ENCODE assay signal across 1 cellular context in the genomic region with DNA sequence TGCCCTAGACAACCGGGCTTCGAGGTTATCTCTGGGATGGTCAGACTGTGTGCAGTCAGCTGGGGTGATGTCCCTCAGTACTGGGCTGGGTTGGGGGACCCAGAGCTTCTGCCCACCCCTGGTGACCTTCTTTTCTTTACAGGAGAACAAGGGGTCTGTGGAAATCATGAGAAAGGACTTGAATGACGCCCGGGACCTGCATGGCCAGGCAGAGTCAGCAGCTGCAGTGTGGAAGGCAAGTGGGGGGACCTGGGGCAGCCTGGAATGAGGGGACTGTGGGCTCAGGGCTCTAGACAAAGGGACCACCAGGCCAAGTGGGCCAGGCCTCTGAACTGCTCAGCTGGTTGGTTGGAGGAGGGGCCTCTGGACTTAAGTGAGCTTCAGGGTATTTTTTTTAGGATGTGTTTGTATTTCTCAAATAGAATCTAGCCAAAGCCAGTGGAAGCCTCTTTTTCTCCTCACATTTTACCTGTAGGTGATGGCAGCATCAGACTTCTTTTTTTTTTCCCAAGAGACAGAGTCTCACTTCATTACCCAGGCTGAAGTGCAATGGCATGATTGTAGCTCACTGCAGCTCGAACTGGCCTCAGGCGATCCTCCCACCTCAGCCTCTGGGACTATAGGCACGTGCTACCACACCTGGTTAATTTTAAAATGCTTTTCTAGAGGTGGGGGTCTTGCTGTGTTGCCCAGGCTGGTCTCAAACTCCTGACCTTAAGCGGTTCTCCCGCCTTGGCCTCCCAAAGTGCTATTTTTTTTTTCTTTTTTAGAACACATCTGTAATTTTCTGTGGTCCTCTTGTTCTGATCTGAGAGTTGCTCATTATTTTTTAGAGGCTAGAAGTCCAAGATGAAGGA.
TF ChIP-seq lines count a peak whose summit lies in the region.

No MANE protein-coding gene starts in this region.

TF ChIP-seq in K562, 482 proteins besides CTCF, POLR2A, EP300 and RAD21 (continues in another document):
- TF ChIP-seq, protein P1, sequence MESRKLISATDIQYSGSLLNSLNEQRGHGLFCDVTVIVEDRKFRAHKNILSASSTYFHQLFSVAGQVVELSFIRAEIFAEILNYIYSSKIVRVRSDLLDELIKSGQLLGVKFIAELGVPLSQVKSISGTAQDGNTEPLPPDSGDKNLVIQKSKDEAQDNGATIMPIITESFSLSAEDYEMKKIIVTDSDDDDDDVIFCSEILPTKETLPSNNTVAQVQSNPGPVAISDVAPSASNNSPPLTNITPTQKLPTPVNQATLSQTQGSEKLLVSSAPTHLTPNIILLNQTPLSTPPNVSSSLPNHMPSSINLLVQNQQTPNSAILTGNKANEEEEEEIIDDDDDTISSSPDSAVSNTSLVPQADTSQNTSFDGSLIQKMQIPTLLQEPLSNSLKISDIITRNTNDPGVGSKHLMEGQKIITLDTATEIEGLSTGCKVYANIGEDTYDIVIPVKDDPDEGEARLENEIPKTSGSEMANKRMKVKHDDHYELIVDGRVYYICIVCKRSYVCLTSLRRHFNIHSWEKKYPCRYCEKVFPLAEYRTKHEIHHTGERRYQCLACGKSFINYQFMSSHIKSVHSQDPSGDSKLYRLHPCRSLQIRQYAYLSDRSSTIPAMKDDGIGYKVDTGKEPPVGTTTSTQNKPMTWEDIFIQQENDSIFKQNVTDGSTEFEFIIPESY (CRISPR knock-in tag; IDR thresholded peaks at IDR 0.05), result 0 out of 2 replicates have a peak, but pooled peaks have one; percentile 25
- TF ChIP-seq, protein P2, sequence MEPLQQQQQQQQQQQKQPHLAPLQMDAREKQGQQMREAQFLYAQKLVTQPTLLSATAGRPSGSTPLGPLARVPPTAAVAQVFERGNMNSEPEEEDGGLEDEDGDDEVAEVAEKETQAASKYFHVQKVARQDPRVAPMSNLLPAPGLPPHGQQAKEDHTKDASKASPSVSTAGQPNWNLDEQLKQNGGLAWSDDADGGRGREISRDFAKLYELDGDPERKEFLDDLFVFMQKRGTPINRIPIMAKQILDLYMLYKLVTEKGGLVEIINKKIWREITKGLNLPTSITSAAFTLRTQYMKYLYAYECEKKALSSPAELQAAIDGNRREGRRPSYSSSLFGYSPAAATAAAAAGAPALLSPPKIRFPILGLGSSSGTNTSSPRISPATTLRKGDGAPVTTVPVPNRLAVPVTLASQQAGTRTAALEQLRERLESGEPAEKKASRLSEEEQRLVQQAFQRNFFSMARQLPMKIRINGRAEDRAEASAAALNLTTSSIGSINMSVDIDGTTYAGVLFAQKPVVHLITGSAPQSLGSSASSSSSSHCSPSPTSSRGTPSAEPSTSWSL (CRISPR knock-in tag; IDR thresholded peaks at IDR 0.05; ENCODE audit: borderline replicate concordance), result 0 out of 2 replicates have a peak, but pooled peaks have one; percentile 39
- TF ChIP-seq ZNF354B (CRISPR knock-in tag; IDR thresholded peaks at IDR 0.05) (no peak), POLR2AphosphoS2 (IDR thresholded peaks at IDR 0.05; ENCODE audit: low read length) (0 out of 2 replicates have a peak, but pooled peaks have one; percentile 21), POLR2B (IDR thresholded peaks at IDR 0.05; ENCODE audit: low read depth, partially characterized antibody) (no peak), RBFOX2 (IDR thresholded peaks at IDR 0.05; ENCODE audit: low read depth, low read length) (0 out of 2 replicates have a peak, but pooled peaks have one; percentile 29), ZNF589 (CRISPR knock-in tag; IDR thresholded peaks at IDR 0.05; ENCODE audit: low read depth) (peak; percentile 29; the same call in 1 of the 2 replicates), ZNF121 (CRISPR knock-in tag; conservative IDR thresholded peaks at IDR 0.05) (0 out of 2 replicates have a peak, but pooled peaks have one; percentile 17), ZNF224 (CRISPR knock-in tag; IDR thresholded peaks at IDR 0.05) (no peak), PML (IDR thresholded peaks at IDR 0.05; ENCODE audit: low read length) (no peak), FOXA1 (IDR thresholded peaks at IDR 0.05; ENCODE audit: borderline replicate concordance) (no peak), L3MBTL2 (IDR thresholded peaks at IDR 0.05) (0 out of 2 replicates have a peak, but pooled peaks have one; percentile 57), ARNT (IDR thresholded peaks at IDR 0.05) (no peak), BMI1 (IDR thresholded peaks at IDR 0.05; ENCODE audit: low read length) (no peak), IFI16 (CRISPR knock-in tag; IDR thresholded peaks at IDR 0.05) (0 out of 2 replicates have a peak, but pooled peaks have one; percentile 14)
- TF ChIP-seq, protein P3, sequence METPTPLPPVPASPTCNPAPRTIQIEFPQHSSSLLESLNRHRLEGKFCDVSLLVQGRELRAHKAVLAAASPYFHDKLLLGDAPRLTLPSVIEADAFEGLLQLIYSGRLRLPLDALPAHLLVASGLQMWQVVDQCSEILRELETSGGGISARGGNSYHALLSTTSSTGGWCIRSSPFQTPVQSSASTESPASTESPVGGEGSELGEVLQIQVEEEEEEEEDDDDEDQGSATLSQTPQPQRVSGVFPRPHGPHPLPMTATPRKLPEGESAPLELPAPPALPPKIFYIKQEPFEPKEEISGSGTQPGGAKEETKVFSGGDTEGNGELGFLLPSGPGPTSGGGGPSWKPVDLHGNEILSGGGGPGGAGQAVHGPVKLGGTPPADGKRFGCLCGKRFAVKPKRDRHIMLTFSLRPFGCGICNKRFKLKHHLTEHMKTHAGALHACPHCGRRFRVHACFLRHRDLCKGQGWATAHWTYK (CRISPR knock-in tag; IDR thresholded peaks at IDR 0.05), result 0 out of 2 replicates have a peak, but pooled peaks have one; percentile 16
- TF ChIP-seq, protein P4, sequence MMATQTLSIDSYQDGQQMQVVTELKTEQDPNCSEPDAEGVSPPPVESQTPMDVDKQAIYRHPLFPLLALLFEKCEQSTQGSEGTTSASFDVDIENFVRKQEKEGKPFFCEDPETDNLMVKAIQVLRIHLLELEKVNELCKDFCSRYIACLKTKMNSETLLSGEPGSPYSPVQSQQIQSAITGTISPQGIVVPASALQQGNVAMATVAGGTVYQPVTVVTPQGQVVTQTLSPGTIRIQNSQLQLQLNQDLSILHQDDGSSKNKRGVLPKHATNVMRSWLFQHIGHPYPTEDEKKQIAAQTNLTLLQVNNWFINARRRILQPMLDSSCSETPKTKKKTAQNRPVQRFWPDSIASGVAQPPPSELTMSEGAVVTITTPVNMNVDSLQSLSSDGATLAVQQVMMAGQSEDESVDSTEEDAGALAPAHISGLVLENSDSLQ (IDR thresholded peaks at IDR 0.05), result no peak
- TF ChIP-seq, protein P5, sequence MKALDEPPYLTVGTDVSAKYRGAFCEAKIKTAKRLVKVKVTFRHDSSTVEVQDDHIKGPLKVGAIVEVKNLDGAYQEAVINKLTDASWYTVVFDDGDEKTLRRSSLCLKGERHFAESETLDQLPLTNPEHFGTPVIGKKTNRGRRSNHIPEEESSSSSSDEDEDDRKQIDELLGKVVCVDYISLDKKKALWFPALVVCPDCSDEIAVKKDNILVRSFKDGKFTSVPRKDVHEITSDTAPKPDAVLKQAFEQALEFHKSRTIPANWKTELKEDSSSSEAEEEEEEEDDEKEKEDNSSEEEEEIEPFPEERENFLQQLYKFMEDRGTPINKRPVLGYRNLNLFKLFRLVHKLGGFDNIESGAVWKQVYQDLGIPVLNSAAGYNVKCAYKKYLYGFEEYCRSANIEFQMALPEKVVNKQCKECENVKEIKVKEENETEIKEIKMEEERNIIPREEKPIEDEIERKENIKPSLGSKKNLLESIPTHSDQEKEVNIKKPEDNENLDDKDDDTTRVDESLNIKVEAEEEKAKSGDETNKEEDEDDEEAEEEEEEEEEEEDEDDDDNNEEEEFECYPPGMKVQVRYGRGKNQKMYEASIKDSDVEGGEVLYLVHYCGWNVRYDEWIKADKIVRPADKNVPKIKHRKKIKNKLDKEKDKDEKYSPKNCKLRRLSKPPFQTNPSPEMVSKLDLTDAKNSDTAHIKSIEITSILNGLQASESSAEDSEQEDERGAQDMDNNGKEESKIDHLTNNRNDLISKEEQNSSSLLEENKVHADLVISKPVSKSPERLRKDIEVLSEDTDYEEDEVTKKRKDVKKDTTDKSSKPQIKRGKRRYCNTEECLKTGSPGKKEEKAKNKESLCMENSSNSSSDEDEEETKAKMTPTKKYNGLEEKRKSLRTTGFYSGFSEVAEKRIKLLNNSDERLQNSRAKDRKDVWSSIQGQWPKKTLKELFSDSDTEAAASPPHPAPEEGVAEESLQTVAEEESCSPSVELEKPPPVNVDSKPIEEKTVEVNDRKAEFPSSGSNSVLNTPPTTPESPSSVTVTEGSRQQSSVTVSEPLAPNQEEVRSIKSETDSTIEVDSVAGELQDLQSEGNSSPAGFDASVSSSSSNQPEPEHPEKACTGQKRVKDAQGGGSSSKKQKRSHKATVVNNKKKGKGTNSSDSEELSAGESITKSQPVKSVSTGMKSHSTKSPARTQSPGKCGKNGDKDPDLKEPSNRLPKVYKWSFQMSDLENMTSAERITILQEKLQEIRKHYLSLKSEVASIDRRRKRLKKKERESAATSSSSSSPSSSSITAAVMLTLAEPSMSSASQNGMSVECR (CRISPR knock-in tag; IDR thresholded peaks at IDR 0.05), result peak; percentile 41
- TF ChIP-seq, protein P6, sequence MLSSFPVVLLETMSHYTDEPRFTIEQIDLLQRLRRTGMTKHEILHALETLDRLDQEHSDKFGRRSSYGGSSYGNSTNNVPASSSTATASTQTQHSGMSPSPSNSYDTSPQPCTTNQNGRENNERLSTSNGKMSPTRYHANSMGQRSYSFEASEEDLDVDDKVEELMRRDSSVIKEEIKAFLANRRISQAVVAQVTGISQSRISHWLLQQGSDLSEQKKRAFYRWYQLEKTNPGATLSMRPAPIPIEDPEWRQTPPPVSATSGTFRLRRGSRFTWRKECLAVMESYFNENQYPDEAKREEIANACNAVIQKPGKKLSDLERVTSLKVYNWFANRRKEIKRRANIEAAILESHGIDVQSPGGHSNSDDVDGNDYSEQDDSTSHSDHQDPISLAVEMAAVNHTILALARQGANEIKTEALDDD (IDR thresholded peaks at IDR 0.05), result no peak
- TF ChIP-seq, protein P7, sequence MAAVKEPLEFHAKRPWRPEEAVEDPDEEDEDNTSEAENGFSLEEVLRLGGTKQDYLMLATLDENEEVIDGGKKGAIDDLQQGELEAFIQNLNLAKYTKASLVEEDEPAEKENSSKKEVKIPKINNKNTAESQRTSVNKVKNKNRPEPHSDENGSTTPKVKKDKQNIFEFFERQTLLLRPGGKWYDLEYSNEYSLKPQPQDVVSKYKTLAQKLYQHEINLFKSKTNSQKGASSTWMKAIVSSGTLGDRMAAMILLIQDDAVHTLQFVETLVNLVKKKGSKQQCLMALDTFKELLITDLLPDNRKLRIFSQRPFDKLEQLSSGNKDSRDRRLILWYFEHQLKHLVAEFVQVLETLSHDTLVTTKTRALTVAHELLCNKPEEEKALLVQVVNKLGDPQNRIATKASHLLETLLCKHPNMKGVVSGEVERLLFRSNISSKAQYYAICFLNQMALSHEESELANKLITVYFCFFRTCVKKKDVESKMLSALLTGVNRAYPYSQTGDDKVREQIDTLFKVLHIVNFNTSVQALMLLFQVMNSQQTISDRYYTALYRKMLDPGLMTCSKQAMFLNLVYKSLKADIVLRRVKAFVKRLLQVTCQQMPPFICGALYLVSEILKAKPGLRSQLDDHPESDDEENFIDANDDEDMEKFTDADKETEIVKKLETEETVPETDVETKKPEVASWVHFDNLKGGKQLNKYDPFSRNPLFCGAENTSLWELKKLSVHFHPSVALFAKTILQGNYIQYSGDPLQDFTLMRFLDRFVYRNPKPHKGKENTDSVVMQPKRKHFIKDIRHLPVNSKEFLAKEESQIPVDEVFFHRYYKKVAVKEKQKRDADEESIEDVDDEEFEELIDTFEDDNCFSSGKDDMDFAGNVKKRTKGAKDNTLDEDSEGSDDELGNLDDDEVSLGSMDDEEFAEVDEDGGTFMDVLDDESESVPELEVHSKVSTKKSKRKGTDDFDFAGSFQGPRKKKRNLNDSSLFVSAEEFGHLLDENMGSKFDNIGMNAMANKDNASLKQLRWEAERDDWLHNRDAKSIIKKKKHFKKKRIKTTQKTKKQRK (IDR thresholded peaks at IDR 0.05; ENCODE audit: borderline replicate concordance, low read depth, low read length), result no peak
- TF ChIP-seq, protein P8, sequence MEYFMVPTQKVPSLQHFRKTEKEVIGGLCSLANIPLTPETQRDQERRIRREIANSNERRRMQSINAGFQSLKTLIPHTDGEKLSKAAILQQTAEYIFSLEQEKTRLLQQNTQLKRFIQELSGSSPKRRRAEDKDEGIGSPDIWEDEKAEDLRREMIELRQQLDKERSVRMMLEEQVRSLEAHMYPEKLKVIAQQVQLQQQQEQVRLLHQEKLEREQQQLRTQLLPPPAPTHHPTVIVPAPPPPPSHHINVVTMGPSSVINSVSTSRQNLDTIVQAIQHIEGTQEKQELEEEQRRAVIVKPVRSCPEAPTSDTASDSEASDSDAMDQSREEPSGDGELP (CRISPR knock-in tag; IDR thresholded peaks at IDR 0.05; ENCODE audit: borderline replicate concordance), result 0 out of 2 replicates have a peak, but pooled peaks have one; percentile 38
- TF ChIP-seq, protein P9, sequence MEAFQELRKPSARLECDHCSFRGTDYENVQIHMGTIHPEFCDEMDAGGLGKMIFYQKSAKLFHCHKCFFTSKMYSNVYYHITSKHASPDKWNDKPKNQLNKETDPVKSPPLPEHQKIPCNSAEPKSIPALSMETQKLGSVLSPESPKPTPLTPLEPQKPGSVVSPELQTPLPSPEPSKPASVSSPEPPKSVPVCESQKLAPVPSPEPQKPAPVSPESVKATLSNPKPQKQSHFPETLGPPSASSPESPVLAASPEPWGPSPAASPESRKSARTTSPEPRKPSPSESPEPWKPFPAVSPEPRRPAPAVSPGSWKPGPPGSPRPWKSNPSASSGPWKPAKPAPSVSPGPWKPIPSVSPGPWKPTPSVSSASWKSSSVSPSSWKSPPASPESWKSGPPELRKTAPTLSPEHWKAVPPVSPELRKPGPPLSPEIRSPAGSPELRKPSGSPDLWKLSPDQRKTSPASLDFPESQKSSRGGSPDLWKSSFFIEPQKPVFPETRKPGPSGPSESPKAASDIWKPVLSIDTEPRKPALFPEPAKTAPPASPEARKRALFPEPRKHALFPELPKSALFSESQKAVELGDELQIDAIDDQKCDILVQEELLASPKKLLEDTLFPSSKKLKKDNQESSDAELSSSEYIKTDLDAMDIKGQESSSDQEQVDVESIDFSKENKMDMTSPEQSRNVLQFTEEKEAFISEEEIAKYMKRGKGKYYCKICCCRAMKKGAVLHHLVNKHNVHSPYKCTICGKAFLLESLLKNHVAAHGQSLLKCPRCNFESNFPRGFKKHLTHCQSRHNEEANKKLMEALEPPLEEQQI (IDR thresholded peaks at IDR 0.05), result no peak
- TF ChIP-seq, protein P10, sequence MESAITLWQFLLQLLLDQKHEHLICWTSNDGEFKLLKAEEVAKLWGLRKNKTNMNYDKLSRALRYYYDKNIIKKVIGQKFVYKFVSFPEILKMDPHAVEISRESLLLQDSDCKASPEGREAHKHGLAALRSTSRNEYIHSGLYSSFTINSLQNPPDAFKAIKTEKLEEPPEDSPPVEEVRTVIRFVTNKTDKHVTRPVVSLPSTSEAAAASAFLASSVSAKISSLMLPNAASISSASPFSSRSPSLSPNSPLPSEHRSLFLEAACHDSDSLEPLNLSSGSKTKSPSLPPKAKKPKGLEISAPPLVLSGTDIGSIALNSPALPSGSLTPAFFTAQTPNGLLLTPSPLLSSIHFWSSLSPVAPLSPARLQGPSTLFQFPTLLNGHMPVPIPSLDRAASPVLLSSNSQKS (CRISPR knock-in tag; IDR thresholded peaks at IDR 0.05), result no peak
